Comparison of ENCODE assay signal across 1 cellular context in the genomic region with DNA sequence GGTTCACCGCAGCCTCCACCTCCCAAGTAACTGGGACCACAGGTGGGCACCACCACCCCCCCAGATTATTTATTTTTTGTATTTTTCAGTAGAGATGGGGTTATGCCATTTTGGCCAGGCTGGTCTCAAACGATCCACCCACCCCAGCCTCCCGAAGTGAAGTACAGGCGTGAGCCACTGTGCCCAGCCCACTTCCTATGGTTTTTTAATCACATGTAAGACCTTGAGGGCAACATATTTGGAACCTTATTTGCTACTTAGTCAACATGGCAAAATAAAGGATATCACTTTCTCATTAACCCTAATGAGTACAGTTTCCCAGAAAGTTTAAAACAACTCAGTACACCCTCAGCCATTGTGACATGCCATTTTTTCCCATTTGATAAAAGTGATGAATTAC.
TF ChIP-seq lines count a peak whose summit lies in the region.

No MANE protein-coding gene starts in this region.

TF ChIP-seq in K562, 482 proteins besides CTCF, POLR2A, EP300 and RAD21 (continued from another document):
- TF ChIP-seq POLR3A (IDR thresholded peaks at IDR 0.05; ENCODE audit: borderline replicate concordance, extremely low read depth, insufficient read depth, insufficient read length), result no peak
- TF ChIP-seq LARP7 (IDR thresholded peaks at IDR 0.05), result no peak
- no peak for TF ChIP-seq NFE2 (IDR thresholded peaks at IDR 0.05; ENCODE audit: low read depth)
- no peak for TF ChIP-seq ZC3H8 (IDR thresholded peaks at IDR 0.05)
- no peak for TF ChIP-seq SMAD1 (IDR thresholded peaks at IDR 0.05; ENCODE audit: low read depth, low read length, partially characterized antibody)
- TF ChIP-seq MTF1 (CRISPR knock-in tag; IDR thresholded peaks at IDR 0.05; ENCODE audit: borderline replicate concordance), result no peak
- no peak for TF ChIP-seq CBX8 (IDR thresholded peaks at IDR 0.05; ENCODE audit: borderline replicate concordance, extremely low read depth, low read depth, low read length, poor library complexity, severe bottlenecking)
- no peak for TF ChIP-seq CHD2 (IDR thresholded peaks at IDR 0.05; ENCODE audit: low read depth, low read length)
- TF ChIP-seq, protein P1, sequence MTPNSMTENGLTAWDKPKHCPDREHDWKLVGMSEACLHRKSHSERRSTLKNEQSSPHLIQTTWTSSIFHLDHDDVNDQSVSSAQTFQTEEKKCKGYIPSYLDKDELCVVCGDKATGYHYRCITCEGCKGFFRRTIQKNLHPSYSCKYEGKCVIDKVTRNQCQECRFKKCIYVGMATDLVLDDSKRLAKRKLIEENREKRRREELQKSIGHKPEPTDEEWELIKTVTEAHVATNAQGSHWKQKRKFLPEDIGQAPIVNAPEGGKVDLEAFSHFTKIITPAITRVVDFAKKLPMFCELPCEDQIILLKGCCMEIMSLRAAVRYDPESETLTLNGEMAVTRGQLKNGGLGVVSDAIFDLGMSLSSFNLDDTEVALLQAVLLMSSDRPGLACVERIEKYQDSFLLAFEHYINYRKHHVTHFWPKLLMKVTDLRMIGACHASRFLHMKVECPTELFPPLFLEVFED (CRISPR knock-in tag; conservative IDR thresholded peaks at IDR 0.05), result no peak
- TF ChIP-seq, protein P2, sequence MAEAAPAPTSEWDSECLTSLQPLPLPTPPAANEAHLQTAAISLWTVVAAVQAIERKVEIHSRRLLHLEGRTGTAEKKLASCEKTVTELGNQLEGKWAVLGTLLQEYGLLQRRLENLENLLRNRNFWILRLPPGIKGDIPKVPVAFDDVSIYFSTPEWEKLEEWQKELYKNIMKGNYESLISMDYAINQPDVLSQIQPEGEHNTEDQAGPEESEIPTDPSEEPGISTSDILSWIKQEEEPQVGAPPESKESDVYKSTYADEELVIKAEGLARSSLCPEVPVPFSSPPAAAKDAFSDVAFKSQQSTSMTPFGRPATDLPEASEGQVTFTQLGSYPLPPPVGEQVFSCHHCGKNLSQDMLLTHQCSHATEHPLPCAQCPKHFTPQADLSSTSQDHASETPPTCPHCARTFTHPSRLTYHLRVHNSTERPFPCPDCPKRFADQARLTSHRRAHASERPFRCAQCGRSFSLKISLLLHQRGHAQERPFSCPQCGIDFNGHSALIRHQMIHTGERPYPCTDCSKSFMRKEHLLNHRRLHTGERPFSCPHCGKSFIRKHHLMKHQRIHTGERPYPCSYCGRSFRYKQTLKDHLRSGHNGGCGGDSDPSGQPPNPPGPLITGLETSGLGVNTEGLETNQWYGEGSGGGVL (CRISPR knock-in tag; IDR thresholded peaks at IDR 0.05), result no peak
